8 cellular contexts compared by ENCODE assay signal in the genomic region with DNA sequence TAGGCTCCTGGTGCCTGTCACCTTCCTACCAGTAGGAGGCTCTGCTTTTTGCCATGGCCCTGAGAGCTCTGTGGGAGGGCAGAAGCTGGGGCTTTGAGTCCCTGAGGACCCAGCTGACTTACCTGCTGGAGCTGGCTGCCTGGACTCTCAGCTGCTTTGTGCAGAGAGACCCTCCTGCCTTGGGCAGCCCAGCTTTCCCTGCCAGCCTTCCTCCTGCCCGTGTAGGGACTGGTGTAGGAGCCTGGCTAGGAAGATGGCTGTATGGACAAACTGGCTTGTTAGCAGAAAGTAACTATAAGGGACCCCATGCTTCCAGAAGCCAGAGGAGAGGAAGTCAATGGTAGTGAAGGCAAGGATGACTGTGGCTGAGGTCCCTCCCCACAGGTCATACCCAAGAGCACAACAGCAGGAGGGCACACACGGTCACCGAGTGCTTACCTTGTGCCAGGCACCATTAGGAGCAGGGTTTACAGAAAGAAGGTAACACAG. TPM values are rescaled to one million over a fixed set of nuclear protein-coding genes. Genes with fewer than 3 reads are reported as not detected.
A peak's percentile ranks its signal among the peaks of the same experiment; 100 is the strongest.
DNase-seq lines count a peak whose midpoint lies in the region; ATAC-seq and TF ChIP-seq lines count a peak whose summit lies in the region.

No MANE protein-coding gene starts in this region.

- H3K79me2 ChIP-seq in osteoblast (ENCODE audit: insufficient read depth, low read length), result peaks cover 3% of the 10 kb centered on the region

- peak; percentile 32 for DNase-seq in Right ventricle myocardium inferior (ENCODE audit: missing footprints)
- DNase-seq in cardiac septum (ENCODE audit: low spot score), result no peak
- no peak for DNase-seq in SK-N-MC (ENCODE audit: low read depth, low spot score)
- no peak for DNase-seq in epithelial cell of proximal tubule (ENCODE audit: low read depth)
- peak; percentile 87 for DNase-seq in osteoblast (ENCODE audit: insufficient read length, low spot score, missing footprints)
- no peak for DNase-seq in LoVo (ENCODE audit: low spot score)
- DNase-seq in DMS114 treated with DMSO at 0.1 percent for 48 hours (lab: John Stamatoyannopoulos, UW; ENCODE audit: unreplicated experiment), result no peak

- peaks cover 47% of the 10 kb centered on the region for H3K36me3 ChIP-seq in SK-N-MC (ENCODE audit: insufficient read depth, low read length)
- H3K36me3 ChIP-seq in osteoblast (ENCODE audit: insufficient read depth, low read length), result peaks cover 43% of the 10 kb centered on the region

- H3K4me1 ChIP-seq in osteoblast (ENCODE audit: insufficient read depth, low read length), result peaks cover 20% of the 10 kb centered on the region

- no peak overlapping the region for H2AFZ ChIP-seq in osteoblast (ENCODE audit: low read length)

- H3K27ac ChIP-seq in SK-N-MC (peak overlapping the region; percentile 55), osteoblast (ENCODE audit: low read depth, low read length) (peak overlapping the region; percentile 79)

- no peaks in the 10 kb centered on the region for H3K9me3 ChIP-seq in SK-N-MC (ENCODE audit: low read depth, low read length)
- no peaks in the 10 kb centered on the region for H3K9me3 ChIP-seq in osteoblast (ENCODE audit: low read depth, low read length)

- peaks cover 5% of the 10 kb centered on the region for H3K27me3 ChIP-seq in osteoblast (ENCODE audit: insufficient read depth, low read length)

- intact Hi-C loops in Right ventricle myocardium inferior (cut with DNase I) (no loop called here), cardiac septum (cut with DNase I) (no loop called here)

- TF ChIP-seq CTCF in epithelial cell of proximal tubule (conservative IDR thresholded peaks at IDR 0.05; ENCODE audit: low read depth, low read length), result peak; percentile 78
- peak; percentile 62 for TF ChIP-seq CTCF in osteoblast (IDR thresholded peaks at IDR 0.05; ENCODE audit: extremely low read depth, low read depth, low read length)

- H3K9ac ChIP-seq in SK-N-MC (ENCODE audit: insufficient read length), result no peak overlapping the region

- peaks cover 11% of the 10 kb centered on the region for H4K20me1 ChIP-seq in osteoblast (ENCODE audit: insufficient read depth, low read length)

- H3K4me3 ChIP-seq in SK-N-MC (no peak overlapping the region), epithelial cell of proximal tubule (ENCODE audit: low read depth, low read length) (no peak overlapping the region), osteoblast (ENCODE audit: insufficient read depth, low read length) (no peak overlapping the region)

- ATAC-seq in Right ventricle myocardium inferior (peak; percentile 43), HG03460 (IDR thresholded peaks at IDR 0.05; ENCODE audit: unreplicated experiment) (peak; percentile 58)

- H3K4me2 ChIP-seq in osteoblast (ENCODE audit: insufficient read depth, low read length), result no peak overlapping the region

RNA-seq across cellular contexts. Expression of a gene that starts 9.7 kb away (rescaled TPM):
- total RNA-seq in Right ventricle myocardium inferior (6.5 TPM), cardiac septum (7.1 TPM), epithelial cell of proximal tubule (8.2 and 14.2 TPM in 2 replicates), osteoblast (1.4 and 1.5 TPM in 2 replicates)

RNA-seq across cellular contexts. Expression of a gene that starts 25.9 kb away (rescaled TPM):
- total RNA-seq in Right ventricle myocardium inferior, result 97.6 TPM
- total RNA-seq in cardiac septum, result 104 TPM
- 153 and 177 TPM in 2 replicates for total RNA-seq in epithelial cell of proximal tubule
- 361 and 392 TPM in 2 replicates for total RNA-seq in osteoblast

RNA-seq across cellular contexts. Expression of a gene that starts 43.3 kb away (rescaled TPM):
- total RNA-seq in Right ventricle myocardium inferior, result 1.2 TPM
- 0.59 TPM for total RNA-seq in cardiac septum
- total RNA-seq in epithelial cell of proximal tubule, result 56.6 and 67.9 TPM in 2 replicates
- total RNA-seq in osteoblast, result 5.4 and 5.9 TPM in 2 replicates

Comparison
In these comparisons a context has a peak if more than half of its experiments do, and no peak if none do; other contexts are left out.
1. DNase-seq: peak in Right ventricle myocardium inferior (single experiment) and osteoblast (single experiment); none in cardiac septum (single experiment), SK-N-MC (single experiment), epithelial cell of proximal tubule (single experiment), LoVo (single experiment) and DMS114 treated with DMSO at 0.1 percent for 48 hours (single experiment).